Comparison of ENCODE assay signal across 8 cellular contexts in the genomic region with DNA sequence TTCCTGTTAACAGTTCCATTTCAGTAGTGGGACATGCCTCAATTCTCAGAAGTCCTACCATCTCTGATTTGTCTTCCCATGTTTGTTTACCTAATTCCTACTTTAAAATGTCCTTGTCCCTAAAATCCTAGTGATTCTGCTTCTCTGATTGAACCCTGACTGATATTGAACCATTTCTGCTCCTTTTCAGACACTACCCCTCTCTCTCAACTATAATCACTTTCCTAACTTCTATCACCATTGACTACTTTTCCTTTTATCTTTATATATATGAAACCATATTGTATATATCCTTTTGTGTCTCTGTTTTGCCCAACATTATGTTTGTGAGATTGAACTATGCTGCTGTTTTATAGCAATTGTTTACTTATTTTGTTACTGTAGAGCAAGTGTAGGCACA.
"Had no signal": no experiment of that assay in that cellular context is flagged by ENCODE, and none has a peak within 500 bp of the region (broad histone marks: within the 10 kb centered on the region; RNA-seq: fewer than 3 reads in every experiment).

No MANE protein-coding gene starts in this region.

- DNase-seq: GDM1, GF-D8 had no signal

- H3K4me3 ChIP-seq: GM12878 had no signal

- ATAC-seq: GM12878 had no signal

- FAIRE-seq: G401.6, GM12878, GM12891, GM12892, GM18507, GM19239 had no signal
